ENCODE assay signal across 16 cellular contexts in genomic region chr11:91350931-91351330, GRCh38.
DNase-seq lines count a peak whose midpoint lies in the region; ATAC-seq and TF ChIP-seq lines count a peak whose summit lies in the region.
"Had no signal": no experiment of that assay in that cellular context is flagged by ENCODE, and none has a peak within 500 bp of the region (broad histone marks: within the 10 kb centered on the region; RNA-seq: fewer than 3 reads in every experiment).

No MANE protein-coding gene starts in this region.

- CTCF ChIA-PET in WTC11 (lab: Charles Lee), result no interaction called here

- H3K27ac Mint-ChIP-seq in WTC11, result no peak overlapping the region
- H3K27ac Mint-ChIP-seq: B cell; CD4-positive, alpha-beta T cell; IgD-negative memory B cell had no signal

- peaks cover 5% of the 10 kb centered on the region; the same call in 1 of the 2 replicates for H3K4me1 Mint-ChIP-seq in WTC11
- H3K4me1 Mint-ChIP-seq: B cell, IgD-negative memory B cell had no signal

- DNase-seq in H7, result peak; percentile 6
- no peak for DNase-seq in WTC11 (ENCODE audit: low spot score)
- peak; percentile 11 for DNase-seq in iPS-NIHi11 (ENCODE audit: low spot score)
- peak; percentile 30 for DNase-seq in retinal pigment epithelial cell (ENCODE audit: low read depth)
- no peak for DNase-seq in activated T-cell treated with anti-CD3 and anti-CD28 coated beads, Interleukin-2, amount 50 U/mL, for 48 hours
- DNase-seq in HPDE6-E6E7 (ENCODE audit: extremely low spot score), result no peak
- DNase-seq in AG20443 (ENCODE audit: low spot score), result no peak
- DNase-seq: ACHN; C1 segment of cervical spinal cord; CD4-positive, alpha-beta T cell; DMS153; DND-41; GDM1 had no signal

- no peaks in the 10 kb centered on the region for H3K36me3 ChIP-seq in H7 (replicated peaks; ENCODE audit: control insufficient read depth, insufficient read depth, low read length)

- H3K4me3 ChIP-seq in H7 (ENCODE audit: insufficient read depth, low read depth, low read length), result no peak overlapping the region
- H3K4me3 ChIP-seq in retinal pigment epithelial cell (ENCODE audit: low read length), result no peak overlapping the region

- no peaks in the 10 kb centered on the region for H3K36me3 Mint-ChIP-seq in WTC11
- H3K36me3 Mint-ChIP-seq: IgD-negative memory B cell had no signal

- POLR2A ChIA-PET in WTC11 (lab: Charles Lee), result no interaction called here

- H3K27me3 ChIP-seq in H7 (ENCODE audit: control insufficient read depth, insufficient read depth, low read length), result no peaks in the 10 kb centered on the region

- H3K4me3 Mint-ChIP-seq in WTC11, result no peak overlapping the region
- H3K4me3 Mint-ChIP-seq: B cell; CD4-positive, alpha-beta T cell; IgD-negative memory B cell had no signal

- TF ChIP-seq CTCF in WTC11 (IDR thresholded peaks at IDR 0.05) (no peak), retinal pigment epithelial cell (conservative IDR thresholded peaks at IDR 0.05; ENCODE audit: low read depth, low read length) (no peak)

- H3K9me3 Mint-ChIP-seq in WTC11, result peaks cover 3% of the 10 kb centered on the region; the same call in 1 of the 2 replicates

- peaks cover 3% of the 10 kb centered on the region; the same call in 1 of the 2 replicates for H3K27me3 Mint-ChIP-seq in WTC11 (ENCODE audit: low read depth)
- H3K27me3 Mint-ChIP-seq: B cell; CD4-positive, alpha-beta T cell; IgD-negative memory B cell had no signal

- peak; percentile 74 for ATAC-seq in WTC11
- ATAC-seq: HCT116 had no signal

TF ChIP-seq in WTC11, 78 proteins besides CTCF, POLR2A, EP300 and RAD21 (continues in another document):
- TF ChIP-seq CBFB (CRISPR knock-in tag; IDR thresholded peaks at IDR 0.05; ENCODE audit: low read depth), result no peak
- TF ChIP-seq NR2C2 (CRISPR knock-in tag; IDR thresholded peaks at IDR 0.05), result no peak
- TF ChIP-seq NFATC4 (CRISPR knock-in tag; IDR thresholded peaks at IDR 0.05), result no peak
- TF ChIP-seq ZNF219 (CRISPR knock-in tag; IDR thresholded peaks at IDR 0.05; ENCODE audit: borderline replicate concordance), result no peak
- TF ChIP-seq ERG (CRISPR knock-in tag; IDR thresholded peaks at IDR 0.05), result no peak
- TF ChIP-seq ATF1 (CRISPR knock-in tag; IDR thresholded peaks at IDR 0.05), result no peak
- TF ChIP-seq TEAD4 (CRISPR knock-in tag; IDR thresholded peaks at IDR 0.05), result no peak
- TF ChIP-seq PRDM15 (CRISPR knock-in tag; IDR thresholded peaks at IDR 0.05), result no peak
- no peak for TF ChIP-seq PREB (CRISPR knock-in tag; IDR thresholded peaks at IDR 0.05; ENCODE audit: borderline replicate concordance)
- no peak for TF ChIP-seq ZSCAN18 (CRISPR knock-in tag; IDR thresholded peaks at IDR 0.05)
- TF ChIP-seq ZNF671 (CRISPR knock-in tag; IDR thresholded peaks at IDR 0.05), result no peak
- TF ChIP-seq ZNF532 (CRISPR knock-in tag; IDR thresholded peaks at IDR 0.05; ENCODE audit: borderline replicate concordance), result no peak
- no peak for TF ChIP-seq ZNF232 (CRISPR knock-in tag; IDR thresholded peaks at IDR 0.05)

Comparison
In these comparisons a context has a peak if more than half of its experiments do, and no peak if none do; other contexts are left out.
1. DNase-seq: peak in H7 (single experiment), iPS-NIHi11 (single experiment) and retinal pigment epithelial cell (single experiment); none in WTC11 (single experiment), activated T-cell treated with anti-CD3 and anti-CD28 coated beads, Interleukin-2, amount 50 U/mL, for 48 hours (0 of 2), HPDE6-E6E7 (single experiment) and AG20443 (single experiment).